ENCODE assay signal across 8 cellular contexts in genomic region chr11:3855808-3856491, GRCh38. TPM values are rescaled to one million over a fixed set of nuclear protein-coding genes. Genes with fewer than 3 reads are reported as not detected.
A peak's percentile ranks its signal among the peaks of the same experiment; 100 is the strongest.
DNase-seq lines count a peak whose midpoint lies in the region; ATAC-seq, FAIRE-seq and TF ChIP-seq lines count a peak whose summit lies in the region.

No MANE protein-coding gene starts in this region.

- H3K27ac ChIP-seq in ACC112 (ENCODE audit: low read depth, low read length) (no peak overlapping the region), K562 (ENCODE audit: extremely low read depth, low read depth, low read length) (peak overlapping the region; percentile 72), skeletal muscle tissue (ENCODE audit: low read depth, low read length) (peak overlapping the region; percentile 93)

- no peaks in the 10 kb centered on the region for H3K36me3 ChIP-seq in ACC112 (ENCODE audit: insufficient read depth, low read length)
- H3K36me3 ChIP-seq in K562 (ENCODE audit: control insufficient read depth, insufficient read depth, low read length): no peaks in the 10 kb centered on the region
- H3K36me3 ChIP-seq in iPS-15b (ENCODE audit: control insufficient read depth, insufficient read depth, low read length): no peaks in the 10 kb centered on the region
- no peaks in the 10 kb centered on the region for H3K36me3 ChIP-seq in skeletal muscle tissue (ENCODE audit: control insufficient read depth in 3 of 3, insufficient read depth in 3 of 3, low read length in 3 of 3)

- H2AFZ ChIP-seq in ACC112 (ENCODE audit: low read length, unreplicated experiment) (peak overlapping the region; percentile 84), K562 (ENCODE audit: low read depth, low read length) (peak overlapping the region; percentile 51)

- POLR2A ChIA-PET in K562 (lab: Yijun Ruan, JAX): interaction anchor here (0.6 to 2.4 kb wide), 16 partner anchors 10 to 477 kb away, joined by 3 to 13 read pairs (median 5); partner anchors contain the start of genes RHOG and RRM1

- H3K4me3 ChIP-seq in ACC112 (ENCODE audit: low read depth, low read length): peak overlapping the region; percentile 85
- H3K4me3 ChIP-seq in K562: peak overlapping the region; percentile 62
- H3K4me3 ChIP-seq in iPS-15b (ENCODE audit: low read depth, low read length): peak overlapping the region; percentile 59
- peak overlapping the region; percentile 87 to 93 (median 90) for H3K4me3 ChIP-seq in skeletal muscle tissue (ENCODE audit: low read length in 3 of 3)

- H3K4me2 ChIP-seq in K562 (ENCODE audit: insufficient read depth, low read length): peak overlapping the region; percentile 94

- peaks cover 46% of the 10 kb centered on the region for H3K79me2 ChIP-seq in ACC112 (ENCODE audit: control insufficient read depth, insufficient read depth, low read length, unreplicated experiment)
- peaks cover 55% of the 10 kb centered on the region for H3K79me2 ChIP-seq in K562 (ENCODE audit: control insufficient read depth, insufficient read depth, low read length)

- peak overlapping the region; percentile 77 to 90 for H3K9ac ChIP-seq in K562 (ENCODE audit: insufficient read depth in 1 of 2, low read depth in 2 of 2, low read length in 2 of 2)
- no peak overlapping the region for H3K9ac ChIP-seq in iPS-15b (ENCODE audit: low read depth, low read length)
- H3K9ac ChIP-seq in skeletal muscle tissue (ENCODE audit: low read depth in 1 of 3, low read length in 3 of 3): peak overlapping the region; percentile 94 to 97 (median 96)

- H4K20me1 ChIP-seq in K562 (replicated peaks; ENCODE audit: control insufficient read depth, insufficient read depth, low read length): no peaks in the 10 kb centered on the region

- no peak for TF ChIP-seq POLR2A in K562 (conservative IDR thresholded peaks at IDR 0.05)

- no peak for FAIRE-seq in K562 (lab: Jason Lieb, UNC)

- H3K9me1 ChIP-seq in K562 (ENCODE audit: control insufficient read depth, insufficient read depth, low read length): no peaks in the 10 kb centered on the region

- H3K27me3 ChIP-seq in ACC112 (ENCODE audit: insufficient read depth, low read length): no peaks in the 10 kb centered on the region
- no peaks in the 10 kb centered on the region for H3K27me3 ChIP-seq in K562 (ENCODE audit: control insufficient read depth in 2 of 2, insufficient read depth in 2 of 2, low read length in 2 of 2)
- H3K27me3 ChIP-seq in iPS-15b (ENCODE audit: control insufficient read depth, insufficient read depth, low read length): peaks cover 14% of the 10 kb centered on the region
- no peaks in the 10 kb centered on the region for H3K27me3 ChIP-seq in skeletal muscle tissue (ENCODE audit: control insufficient read depth in 3 of 3, insufficient read depth in 3 of 3, low read length in 3 of 3)

- in situ Hi-C loops in K562 (cut with MboI): no loop called here

- whole genome bisulfite sequencing in K562 (ENCODE audit: insufficient coverage, low coverage, missing lambda C conversion rate): under 1% methylated on average over 28 of the region's 40 CpGs

- ATAC-seq in GM18858 (IDR thresholded peaks at IDR 0.05; ENCODE audit: unreplicated experiment) (peak; percentile 3), HG03097 (IDR thresholded peaks at IDR 0.05; ENCODE audit: low FRiP score, unreplicated experiment) (peak; percentile 17), K562 (peak; percentile 25)

- no TSS peak for BruUV-seq in K562 (replicated peaks; lab: Mats Ljungman, UMichigan)

- no peak; a peak in 1 of 4 replicates for TF ChIP-seq RAD21 in K562 (CRISPR knock-in tag; conservative IDR thresholded peaks at IDR 0.05 in 1 of 2, IDR thresholded peaks at IDR 0.05 in 1 of 2)

- H3K9me3 ChIP-seq in K562 (replicated peaks; ENCODE audit: control insufficient read depth, insufficient read depth, low read depth, low read length) (no peaks in the 10 kb centered on the region), iPS-15b (ENCODE audit: control insufficient read depth, insufficient read depth, low read length) (no peaks in the 10 kb centered on the region), skeletal muscle tissue (ENCODE audit: control insufficient read depth in 3 of 3, low read length in 3 of 3) (no peaks in the 10 kb centered on the region)

- intact Hi-C loops in K562 (cut with micrococcal nuclease): loop anchor here (1.0 to 5.0 kb wide), 4 partner anchors 11 to 65 kb away; no protein-coding TSS in a partner anchor

- TF ChIP-seq EP300 in K562 (IDR thresholded peaks at IDR 0.05; ENCODE audit: low read length): no peak

- CTCF ChIA-PET in K562 (lab: Yijun Ruan, JAX; ENCODE audit: low intra/inter-chr PET ratio): no interaction called here

- DNase-seq in RPMI8226: peak; percentile 48
- DNase-seq in K562 (ENCODE audit: extremely low read depth in 1 of 4, low spot score in 3 of 4): peak in 3 of 4 experiments; percentile 49 to 60 (median 53)
- DNase-seq in NCI-H2029 treated with DMSO at 0.1 percent for 48 hours (lab: John Stamatoyannopoulos, UW): no peak

- peaks cover 40% of the 10 kb centered on the region for H3K4me1 ChIP-seq in ACC112 (ENCODE audit: control insufficient read depth, insufficient read depth, low read length, unreplicated experiment)
- H3K4me1 ChIP-seq in K562 (replicated peaks in 1 of 2; ENCODE audit: control insufficient read depth in 2 of 2, insufficient read depth in 2 of 2, low read length in 2 of 2): peaks cover 48 to 52% of the 10 kb centered on the region in 2 experiments
- peaks cover 18% of the 10 kb centered on the region for H3K4me1 ChIP-seq in iPS-15b (ENCODE audit: control insufficient read depth, insufficient read depth, low read length)
- peaks cover 52 to 63% (median 56%) of the 10 kb centered on the region in 3 donors for H3K4me1 ChIP-seq in skeletal muscle tissue (ENCODE audit: control insufficient read depth in 3 of 3, insufficient read depth in 3 of 3, low read length in 3 of 3)

- no peak for TF ChIP-seq CTCF in K562 (IDR thresholded peaks at IDR 0.05 in 2 of 3, conservative IDR thresholded peaks at IDR 0.05 in 1 of 3; ENCODE audit: insufficient read depth in 2 of 3, low read depth in 1 of 3, low read length in 3 of 3)

RNA-seq across cellular contexts. Expression of gene STIM1, which starts 0.5 kb away (rescaled TPM):
- 148 and 250 TPM in 2 replicates for total RNA-seq in K562 (2011; cell fraction: chromatin; rRNA removed; ENCODE audit: low replicate concordance)
- total RNA-seq in K562 (2011; cell fraction: nucleolus; rRNA removed): 183 and 205 TPM in 2 replicates
- 147 and 198 TPM in 2 replicates for total RNA-seq in K562 (2011; cell fraction: nucleoplasm; rRNA removed)
- total RNA-seq in K562 (2014; rRNA removed) (22.1 and 23.9 TPM in 2 replicates), K562 (2014; rRNA removed; fragmentation: Illumina TruSeq; extraction: Trizol) (25.8 and 28.2 TPM in 2 replicates), K562 (2015; rRNA removed; fragmentation: Illumina TruSeq; extraction: Trizol) (18.3 and 20.6 TPM in 2 replicates), K562 (2021) (50.4 and 50.5 TPM in 2 replicates), skeletal muscle tissue (54.8 TPM)
- polyA plus RNA-seq in K562 (2011; rRNA removed) (30.2 and 42.1 TPM in 2 replicates), K562 (2014; fragmentation: Illumina TruSeq; extraction: Trizol) (38.8 and 39.1 TPM in 2 replicates), K562 (2014; fragmentation: Nextera tagmentation; extraction: Ambion mirVana) (1 to 10 TPM; 7.7 to 8.0 TPM), K562 (2014; rRNA removed) (22.5 and 24.7 TPM in 2 replicates)
- polyA plus RNA-seq in K562 (2011; cell fraction: cytosol; rRNA removed): 32.2 and 32.4 TPM in 2 replicates
- polyA plus RNA-seq in K562 (2011; cell fraction: nucleus; rRNA removed): 47.0 and 55.3 TPM in 2 replicates
- polyA plus RNA-seq in K562 (2012): 55.9 and 67.3 TPM in 2 replicates
- polyA minus RNA-seq in K562 (2011; rRNA and poly(A)+ RNA removed): 160 and 190 TPM in 2 replicates
- 46.1 and 63.4 TPM in 2 replicates for polyA minus RNA-seq in K562 (2011; cell fraction: cytosol; rRNA and poly(A)+ RNA removed)
- 30.4 and 55.1 TPM in 2 replicates for polyA minus RNA-seq in K562 (2011; cell fraction: nucleus; rRNA and poly(A)+ RNA removed)

RNA-seq across cellular contexts. Expression of gene RHOG, which starts 15.2 kb away (rescaled TPM):
- 27.7 and 100.0 TPM in 2 replicates for total RNA-seq in K562 (2011; cell fraction: chromatin; rRNA removed; ENCODE audit: low replicate concordance)
- 89.7 and 100 TPM in 2 replicates for total RNA-seq in K562 (2011; cell fraction: nucleolus; rRNA removed)
- total RNA-seq in K562 (2011; cell fraction: nucleoplasm; rRNA removed): 70.6 and 86.3 TPM in 2 replicates
- total RNA-seq in K562 (2014; rRNA removed) (80.3 and 117 TPM in 2 replicates), K562 (2014; rRNA removed; fragmentation: Illumina TruSeq; extraction: Trizol) (34.7 and 43.6 TPM in 2 replicates), K562 (2015; rRNA removed; fragmentation: Illumina TruSeq; extraction: Trizol) (70.0 and 71.8 TPM in 2 replicates), K562 (2021) (157 and 162 TPM in 2 replicates), skeletal muscle tissue (1.6 TPM)
- polyA plus RNA-seq in K562 (2011; rRNA removed) (112 and 121 TPM in 2 replicates), K562 (2014; fragmentation: Illumina TruSeq; extraction: Trizol) (153 and 223 TPM in 2 replicates), K562 (2014; fragmentation: Nextera tagmentation; extraction: Ambion mirVana) (10 to 100 TPM; 22.6 to 36.8 TPM), K562 (2014; rRNA removed) (134 and 159 TPM in 2 replicates)
- 199 and 423 TPM in 2 replicates for polyA plus RNA-seq in K562 (2011; cell fraction: cytosol; rRNA removed)
- polyA plus RNA-seq in K562 (2011; cell fraction: nucleus; rRNA removed): 55.6 and 75.5 TPM in 2 replicates
- polyA plus RNA-seq in K562 (2012): 177 and 217 TPM in 2 replicates
- polyA minus RNA-seq in K562 (2011; rRNA and poly(A)+ RNA removed): 68.0 and 101 TPM in 2 replicates
- polyA minus RNA-seq in K562 (2011; cell fraction: cytosol; rRNA and poly(A)+ RNA removed): 169 and 173 TPM in 2 replicates
- polyA minus RNA-seq in K562 (2011; cell fraction: nucleus; rRNA and poly(A)+ RNA removed): 39.9 and 49.1 TPM in 2 replicates

RNA-seq across cellular contexts. Expression of gene PGAP2, which starts 47.6 kb away (rescaled TPM):
- 52.9 and 128 TPM in 2 replicates for total RNA-seq in K562 (2011; cell fraction: chromatin; rRNA removed; ENCODE audit: low replicate concordance)
- total RNA-seq in K562 (2011; cell fraction: nucleolus; rRNA removed): 70.0 and 81.9 TPM in 2 replicates
- 77.8 and 87.7 TPM in 2 replicates for total RNA-seq in K562 (2011; cell fraction: nucleoplasm; rRNA removed)
- total RNA-seq in K562 (2014; rRNA removed) (17.9 and 26.9 TPM in 2 replicates), K562 (2014; rRNA removed; fragmentation: Illumina TruSeq; extraction: Trizol) (18.4 and 20.2 TPM in 2 replicates), K562 (2015; rRNA removed; fragmentation: Illumina TruSeq; extraction: Trizol) (20.6 and 22.7 TPM in 2 replicates), K562 (2021) (35.2 and 38.0 TPM in 2 replicates), skeletal muscle tissue (8.9 TPM)
- polyA plus RNA-seq in K562 (2011; rRNA removed) (47.2 and 57.2 TPM in 2 replicates), K562 (2014; fragmentation: Illumina TruSeq; extraction: Trizol) (46.4 and 49.7 TPM in 2 replicates), K562 (2014; fragmentation: Nextera tagmentation; extraction: Ambion mirVana) (10 to 100 TPM; 33.7 to 40.0 TPM), K562 (2014; rRNA removed) (31.8 and 34.9 TPM in 2 replicates)
- 61.2 and 89.0 TPM in 2 replicates for polyA plus RNA-seq in K562 (2011; cell fraction: cytosol; rRNA removed)
- polyA plus RNA-seq in K562 (2011; cell fraction: nucleus; rRNA removed): 177 and 185 TPM in 2 replicates
- 38.5 and 43.9 TPM in 2 replicates for polyA plus RNA-seq in K562 (2012)
- polyA minus RNA-seq in K562 (2011; rRNA and poly(A)+ RNA removed): 32.7 and 40.7 TPM in 2 replicates
- polyA minus RNA-seq in K562 (2011; cell fraction: cytosol; rRNA and poly(A)+ RNA removed): 16.9 and 30.9 TPM in 2 replicates
- polyA minus RNA-seq in K562 (2011; cell fraction: nucleus; rRNA and poly(A)+ RNA removed): 18.3 and 23.0 TPM in 2 replicates

RNA-seq across cellular contexts. Expression of gene NUP98, which starts 58.6 kb away (rescaled TPM):
- total RNA-seq in K562 (2011; cell fraction: chromatin; rRNA removed; ENCODE audit: low replicate concordance): 342 and 546 TPM in 2 replicates
- 195 and 218 TPM in 2 replicates for total RNA-seq in K562 (2011; cell fraction: nucleolus; rRNA removed)
- 297 and 312 TPM in 2 replicates for total RNA-seq in K562 (2011; cell fraction: nucleoplasm; rRNA removed)
- 143 TPM in 2 replicates for total RNA-seq in K562 (2014; rRNA removed)
- total RNA-seq in K562 (2014; rRNA removed; fragmentation: Illumina TruSeq; extraction: Trizol): 116 and 118 TPM in 2 replicates
- 164 and 182 TPM in 2 replicates for total RNA-seq in K562 (2015; rRNA removed; fragmentation: Illumina TruSeq; extraction: Trizol)
- 122 and 130 TPM in 2 replicates for total RNA-seq in K562 (2021)
- polyA plus RNA-seq in K562 (2011; rRNA removed): 132 and 146 TPM in 2 replicates
- polyA plus RNA-seq in K562 (2011; cell fraction: cytosol; rRNA removed): 259 and 340 TPM in 2 replicates
- 203 and 273 TPM in 2 replicates for polyA plus RNA-seq in K562 (2011; cell fraction: nucleus; rRNA removed)
- polyA plus RNA-seq in K562 (2012): 80.8 and 90.3 TPM in 2 replicates
- polyA plus RNA-seq in K562 (2014; fragmentation: Illumina TruSeq; extraction: Trizol): 196 and 197 TPM in 2 replicates
- 10 to 100 TPM; 45.1 to 60.8 TPM for polyA plus RNA-seq in K562 (2014; fragmentation: Nextera tagmentation; extraction: Ambion mirVana)
- polyA plus RNA-seq in K562 (2014; rRNA removed): 128 and 131 TPM in 2 replicates
- 279 and 376 TPM in 2 replicates for polyA minus RNA-seq in K562 (2011; rRNA and poly(A)+ RNA removed)
- 161 and 183 TPM in 2 replicates for polyA minus RNA-seq in K562 (2011; cell fraction: cytosol; rRNA and poly(A)+ RNA removed)
- polyA minus RNA-seq in K562 (2011; cell fraction: nucleus; rRNA and poly(A)+ RNA removed): 94.9 and 145 TPM in 2 replicates
- total RNA-seq in skeletal muscle tissue: 75.2 TPM

Comparison
In these comparisons a context has a peak if more than half of its experiments do, and no peak if none do; other contexts are left out.
1. RNA of gene RHOG, which starts 15.2 kb away (total RNA-seq): 27.7 to 162 TPM in K562; 1.6 TPM in skeletal muscle tissue (single experiment); every median in the first group is over 10 times any median in the second.
2. Peak in every context shown above with its lines, with median percentiles within 50 percentile points of each other: H3K4me3 ChIP-seq and ATAC-seq.